Comparison of ENCODE assay signal across 9 cellular contexts in the genomic region with DNA sequence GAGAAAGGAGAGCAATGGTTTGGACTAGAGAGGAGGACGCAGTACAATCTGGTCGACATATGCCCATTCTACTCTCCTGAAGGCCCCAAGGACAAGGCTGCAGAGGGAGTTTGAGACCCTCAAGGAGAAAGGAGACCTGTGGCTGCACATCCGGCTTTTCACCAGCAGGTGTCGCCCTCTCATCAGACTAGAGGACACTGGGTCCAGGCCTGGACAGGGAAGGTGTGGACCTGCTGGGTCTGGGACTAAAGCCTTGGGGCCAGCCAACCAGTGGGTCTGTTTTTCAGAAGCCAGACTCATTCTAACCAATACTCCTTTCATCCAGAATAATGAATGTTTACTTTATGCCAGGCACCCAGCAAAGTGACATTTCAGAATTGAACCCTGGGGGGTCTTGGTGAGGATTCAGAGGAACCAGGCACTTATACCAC. TPM values are rescaled to one million over a fixed set of nuclear protein-coding genes. Genes with fewer than 3 reads are reported as not detected.
A peak's percentile ranks its signal among the peaks of the same experiment; 100 is the strongest.
DNase-seq lines count a peak whose midpoint lies in the region; ATAC-seq and TF ChIP-seq lines count a peak whose summit lies in the region.
"Had no signal": no experiment of that assay in that cellular context is flagged by ENCODE, and none has a peak within 500 bp of the region (broad histone marks: within the 10 kb centered on the region; RNA-seq: fewer than 3 reads in every experiment).

No MANE protein-coding gene starts in this region.

- H3K4me2 ChIP-seq in GM23248 (ENCODE audit: unreplicated experiment) = no peak overlapping the region

- 0% methylated on average over 4 of the region's 4 CpGs for WGBS in GM23248 (ENCODE audit: low coverage in 1 of 2, low lambda C conversion rate in 2 of 2, missing lambda C conversion rate in 2 of 2), 2 experiments

- peaks cover 24% of the 10 kb centered on the region for H3K4me1 ChIP-seq in GM23248 (ENCODE audit: insufficient read depth)
- H3K4me1 ChIP-seq in lower lobe of right lung = peaks cover 18% of the 10 kb centered on the region

- H3K27ac ChIP-seq in GM23248 (no peak overlapping the region), coronary artery (no peak overlapping the region), lower lobe of right lung (no peak overlapping the region)

- TF ChIP-seq CTCF in AG09309 (IDR thresholded peaks at IDR 0.05; ENCODE audit: control insufficient read depth, insufficient read depth, low read depth, low read length, missing control alignments) = peak; percentile 94
- peak; percentile 84 for TF ChIP-seq CTCF in coronary artery (IDR thresholded peaks at IDR 0.05)
- peak; percentile 99 for TF ChIP-seq CTCF in lower lobe of right lung (IDR thresholded peaks at IDR 0.05)

- in situ Hi-C loops in GM23248 (cut with MboI) = no loop called here

- H3K27me3 ChIP-seq in GM23248 (replicated peaks; ENCODE audit: insufficient read depth) (no peaks in the 10 kb centered on the region), lower lobe of right lung (ENCODE audit: low read depth) (no peaks in the 10 kb centered on the region)

- no peaks in the 10 kb centered on the region for H3K79me2 ChIP-seq in GM23248 (ENCODE audit: insufficient read depth)

- intact Hi-C loops in lower lobe of right lung (cut with DNase I) = no loop called here

- H3K9ac ChIP-seq in GM23248 = no peak overlapping the region

- no peaks in the 10 kb centered on the region for H3K36me3 ChIP-seq in GM23248 (ENCODE audit: low read depth)
- H3K36me3 ChIP-seq in lower lobe of right lung = no peaks in the 10 kb centered on the region

- H2AFZ ChIP-seq in GM23248 = no peak overlapping the region

- no peak for DNase-seq in AG09309 (ENCODE audit: low read depth)
- peak; percentile 79 for DNase-seq in GM23248
- DNase-seq in NCI-H460 (ENCODE audit: extremely low read depth, low read depth) = peak; percentile 63
- DNase-seq in activated CD4-positive, alpha-beta T cell treated with anti-CD3 and anti-CD28 coated beads, Interleukin-2, amount 50 U/mL, for 1 hour = peak; percentile 73
- DNase-seq in coronary artery (ENCODE audit: low spot score) = no peak
- DNase-seq in lower lobe of right lung = peak; percentile 86
- DNase-seq in stimulated activated CD8-positive, alpha-beta memory T cell treated with anti-CD3 and anti-CD28 coated beads, Interleukin-12 subunit alpha, Interleukin-12 subunit beta, amount 100 ng/mL, for 1 hour (ENCODE audit: low read depth) = peak; percentile 63

- ATAC-seq in lower lobe of right lung (peak; percentile 62 to 78), GM21367 (IDR thresholded peaks at IDR 0.05; ENCODE audit: unreplicated experiment) (no peak)

- H3K4me3 ChIP-seq in AG09309 (ENCODE audit: control insufficient read depth, low read depth, low read length) = no peak overlapping the region
- no peak overlapping the region for H3K4me3 ChIP-seq in GM23248
- H3K4me3 ChIP-seq in coronary artery = no peak overlapping the region
- no peak overlapping the region for H3K4me3 ChIP-seq in lower lobe of right lung

- H4K20me1 ChIP-seq in GM23248 (ENCODE audit: insufficient read depth) = no peaks in the 10 kb centered on the region

- H3K9me3 ChIP-seq in GM23248 (ENCODE audit: low read depth) (no peaks in the 10 kb centered on the region), lower lobe of right lung (no peaks in the 10 kb centered on the region)

- H3K9me2 ChIP-seq in GM23248 (ENCODE audit: insufficient read depth) = no peaks in the 10 kb centered on the region

- H3F3A ChIP-seq in GM23248 (ENCODE audit: insufficient read depth) = peaks cover 14% of the 10 kb centered on the region

RNA-seq across cellular contexts. Expression of a gene that starts 5.0 kb away (rescaled TPM):
- not detected in 2 replicates for total RNA-seq in GM23248 (2014; rRNA removed; shearing (Covaris generic))
- polyA plus RNA-seq in GM23248 (2016; fragmentation: Nextera tagmentation; extraction: Ambion mirVana) = not detected in 2 replicates
- total RNA-seq in NCI-H460 (2014; rRNA removed; shearing (Covaris generic)) = not detected in 2 replicates
- polyA plus RNA-seq in NCI-H460 (2014; cell fraction: nucleus; rRNA removed) = not detected in 2 replicates
- total RNA-seq in lower lobe of right lung = 0.21 TPM

RNA-seq across cellular contexts. Expression of a gene that starts 8.8 kb away (rescaled TPM):
- 22.9 and 35.7 TPM in 2 replicates for total RNA-seq in GM23248 (2014; rRNA removed; shearing (Covaris generic))
- polyA plus RNA-seq in GM23248 (2016; fragmentation: Nextera tagmentation; extraction: Ambion mirVana) = 111 and 113 TPM in 2 replicates
- total RNA-seq in NCI-H460 (2014; rRNA removed; shearing (Covaris generic)) = not detected in 2 replicates
- polyA plus RNA-seq in NCI-H460 (2014; cell fraction: nucleus; rRNA removed) = not detected in 2 replicates
- 4.9 TPM for total RNA-seq in lower lobe of right lung
- total RNA-seq: temporal lobe had no signal

RNA-seq across cellular contexts. Expression of a gene that starts 12.8 kb away (rescaled TPM):
- not detected in 2 replicates for total RNA-seq in GM23248 (2014; rRNA removed; shearing (Covaris generic))
- polyA plus RNA-seq in GM23248 (2016; fragmentation: Nextera tagmentation; extraction: Ambion mirVana) = not detected in 2 replicates
- not detected in 2 replicates for total RNA-seq in NCI-H460 (2014; rRNA removed; shearing (Covaris generic))
- polyA plus RNA-seq in NCI-H460 (2014; cell fraction: nucleus; rRNA removed) = not detected in 2 replicates
- total RNA-seq in lower lobe of right lung = 0.65 TPM
- total RNA-seq: temporal lobe had no signal

RNA-seq across cellular contexts. Expression of a gene that starts 33.1 kb away (rescaled TPM):
- total RNA-seq in GM23248 (2014; rRNA removed; shearing (Covaris generic)) = 33.2 and 50.7 TPM in 2 replicates
- 20.5 and 25.1 TPM in 2 replicates for polyA plus RNA-seq in GM23248 (2016; fragmentation: Nextera tagmentation; extraction: Ambion mirVana)
- total RNA-seq in NCI-H460 (2014; rRNA removed; shearing (Covaris generic)) = 10.0 and 14.3 TPM in 2 replicates
- polyA plus RNA-seq in NCI-H460 (2014; cell fraction: nucleus; rRNA removed) = 50.8 and 97.0 TPM in 2 replicates
- 37.7 TPM for total RNA-seq in lower lobe of right lung

RNA-seq across cellular contexts. Expression of a gene that starts 34.5 kb away (rescaled TPM):
- total RNA-seq in GM23248 (2014; rRNA removed; shearing (Covaris generic)) = not detected in 2 replicates
- polyA plus RNA-seq in GM23248 (2016; fragmentation: Nextera tagmentation; extraction: Ambion mirVana) = 0.11 TPM in 1 of 2 replicates, not detected in the other
- 0.22 and 0.26 TPM in 2 replicates for total RNA-seq in NCI-H460 (2014; rRNA removed; shearing (Covaris generic))
- not detected in 2 replicates for polyA plus RNA-seq in NCI-H460 (2014; cell fraction: nucleus; rRNA removed)
- 0.18 TPM for total RNA-seq in lower lobe of right lung

Comparison
In these comparisons a context has a peak if more than half of its experiments do, and no peak if none do; other contexts are left out.
1. DNase-seq: peak in GM23248 (single experiment), NCI-H460 (single experiment), activated CD4-positive, alpha-beta T cell treated with anti-CD3 and anti-CD28 coated beads, Interleukin-2, amount 50 U/mL, for 1 hour (single experiment), lower lobe of right lung (single experiment) and stimulated activated CD8-positive, alpha-beta memory T cell treated with anti-CD3 and anti-CD28 coated beads, Interleukin-12 subunit alpha, Interleukin-12 subunit beta, amount 100 ng/mL, for 1 hour (single experiment); none in AG09309 (single experiment) and coronary artery (single experiment).
2. Peak in every context shown above with its lines, with median percentiles within 50 percentile points of each other: CTCF ChIP-seq.